In the genomic region with DNA sequence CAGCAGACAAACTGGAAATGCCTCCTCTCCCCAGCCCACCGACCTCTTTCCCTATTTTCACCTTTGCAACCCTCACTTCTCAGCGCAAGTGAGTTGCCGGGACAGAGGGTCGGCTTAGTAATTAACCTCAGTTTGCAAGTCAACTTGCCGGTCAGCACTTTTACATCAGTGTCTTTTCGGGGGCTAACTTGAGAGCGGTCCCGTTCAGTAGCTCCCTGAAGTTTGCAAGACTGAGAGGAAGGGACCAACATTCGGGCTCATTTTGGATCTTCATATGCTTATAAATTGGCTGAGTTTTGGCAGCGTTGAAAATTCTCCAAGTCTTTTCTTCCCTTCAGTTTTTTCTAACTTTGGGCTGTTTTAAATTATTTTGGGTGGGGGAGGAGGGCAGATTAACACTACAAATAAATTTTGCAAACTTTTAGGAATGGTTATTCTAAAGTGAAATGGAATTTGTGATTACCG, we compare ENCODE assay signal across 7 cellular contexts. TPM values are rescaled to one million over a fixed set of nuclear protein-coding genes. Genes with fewer than 3 reads are reported as not detected.
DNase-seq lines count a peak whose midpoint lies in the region; TF ChIP-seq lines count a peak whose summit lies in the region.

No MANE protein-coding gene starts in this region.

- H3K27me3 ChIP-seq in iPS-18a (ENCODE audit: control insufficient read depth, insufficient read depth, low read length) (no peaks in the 10 kb centered on the region), stomach (no peaks in the 10 kb centered on the region)

- CTCF ChIA-PET in activated CD4-positive, alpha-beta memory T cell treated with anti-CD3 and anti-CD28 coated beads, Interleukin-2, amount 10 ng/mL, durations not matched to agents 7 days and 5 days (lab: Charles Lee): interaction anchor here (1.5 to 3.2 kb wide), 3 partner anchors 10 to 388 kb away, joined by 3 to 21 read pairs (median 19); no protein-coding TSS in a partner anchor

- peak overlapping the region; percentile 71 for H3K4me3 ChIP-seq in HFF-Myc (replicated peaks; ENCODE audit: low read depth, low read length)
- H3K4me3 ChIP-seq in iPS-18a (ENCODE audit: low read length): peak overlapping the region; percentile 85
- H3K4me3 ChIP-seq in stomach: peak overlapping the region; percentile 81 to 94 (median 84)

- peak overlapping the region; percentile 66 for H3K9ac ChIP-seq in iPS-18a (ENCODE audit: low read length)

- intact Hi-C loops in stomach (cut with DNase I; ENCODE audit: low total_unique reads): no loop called here

- H3K9me3 Mint-ChIP-seq in activated CD4-positive, alpha-beta memory T cell treated with anti-CD3 and anti-CD28 coated beads, Interleukin-2, amount 10 ng/mL, durations not matched to agents 7 days and 5 days: no peaks in the 10 kb centered on the region

- no peak for TF ChIP-seq POLR2A in stomach (IDR thresholded peaks at IDR 0.05)

- H3K9me3 ChIP-seq in iPS-18a (ENCODE audit: control insufficient read depth, low read depth, low read length) (no peaks in the 10 kb centered on the region), stomach (no peaks in the 10 kb centered on the region)

- TF ChIP-seq CTCF in HFF-Myc (IDR thresholded peaks at IDR 0.05; ENCODE audit: low read depth, low read length, missing control alignments): no peak
- TF ChIP-seq CTCF in stomach (IDR thresholded peaks at IDR 0.05): no peak

- H3K27me3 Mint-ChIP-seq in activated CD4-positive, alpha-beta memory T cell treated with anti-CD3 and anti-CD28 coated beads, Interleukin-2, amount 10 ng/mL, durations not matched to agents 7 days and 5 days: peaks cover 3% of the 10 kb centered on the region

- peaks cover 6% of the 10 kb centered on the region for H3K36me3 Mint-ChIP-seq in activated CD4-positive, alpha-beta memory T cell treated with anti-CD3 and anti-CD28 coated beads, Interleukin-2, amount 10 ng/mL, durations not matched to agents 7 days and 5 days (ENCODE audit: low read depth)

- H3K4me1 Mint-ChIP-seq in activated CD4-positive, alpha-beta memory T cell treated with anti-CD3 and anti-CD28 coated beads, Interleukin-2, amount 10 ng/mL, durations not matched to agents 7 days and 5 days: peaks cover 24% of the 10 kb centered on the region

- no peak for DNase-seq in HFF-Myc (ENCODE audit: extremely low read depth, low read depth)
- no peak for DNase-seq in activated CD4-positive, alpha-beta memory T cell treated with anti-CD3 and anti-CD28 coated beads, Interleukin-2, amount 10 ng/mL, durations not matched to agents 7 days and 5 days
- no peak for DNase-seq in stomach
- no peak for DNase-seq in central memory CD4-positive, alpha-beta T cell
- no peak for DNase-seq in DMS79 (lab: John Stamatoyannopoulos, UW)
- DNase-seq in NCI-H1930 (lab: John Stamatoyannopoulos, UW): no peak

- H3K36me3 ChIP-seq in iPS-18a (ENCODE audit: control insufficient read depth, low read depth, low read length) (no peaks in the 10 kb centered on the region), stomach (peaks cover 4 to 13% (median 7%) of the 10 kb centered on the region in 4 donors)

- no peak overlapping the region for H3K27ac ChIP-seq in iPS-18a (ENCODE audit: low read length)
- H3K27ac ChIP-seq in stomach: peak overlapping the region; percentile 97 to 99 (median 99)

- TF ChIP-seq EP300 in stomach (IDR thresholded peaks at IDR 0.05): no peak

- peak overlapping the region; percentile 53 for H3K27ac Mint-ChIP-seq in activated CD4-positive, alpha-beta memory T cell treated with anti-CD3 and anti-CD28 coated beads, Interleukin-2, amount 10 ng/mL, durations not matched to agents 7 days and 5 days

- WGBS in stomach, 5 donors: 1 to 4% (median 3%) methylated on average over 11 of the region's 11 CpGs

- POLR2A ChIA-PET in activated CD4-positive, alpha-beta memory T cell treated with anti-CD3 and anti-CD28 coated beads, Interleukin-2, amount 10 ng/mL, durations not matched to agents 7 days and 5 days (lab: Charles Lee): interaction anchor here (0.6 to 2.1 kb wide), 6 partner anchors 8 to 493 kb away, joined by 3 to 10 read pairs (median 5); partner anchors contain the start of genes MBIP and RALGAPA1

- peak overlapping the region; percentile 76 for H3K4me3 Mint-ChIP-seq in activated CD4-positive, alpha-beta memory T cell treated with anti-CD3 and anti-CD28 coated beads, Interleukin-2, amount 10 ng/mL, durations not matched to agents 7 days and 5 days

- H3K4me1 ChIP-seq in iPS-18a (ENCODE audit: control insufficient read depth, low read depth, low read length) (peaks cover 6% of the 10 kb centered on the region), stomach (peaks cover 6 to 17% (median 10%) of the 10 kb centered on the region in 4 donors)

RNA-seq across cellular contexts. Expression of gene BRMS1L, which starts 0.8 kb away (rescaled TPM):
- total RNA-seq in activated CD4-positive, alpha-beta memory T cell treated with anti-CD3 and anti-CD28 coated beads, Interleukin-2, amount 10 ng/mL, durations not matched to agents 7 days and 5 days: 1 to 10 TPM; 3.2 to 4.3 TPM
- 1 to 10 TPM in 4 of 5 donors, not detected in 1; 1.4 to 9.7 (median 5.5) TPM for total RNA-seq in stomach
- 1 to 10 TPM; 4.4 to 7.8 (median 7.0) TPM for polyA plus RNA-seq in stomach

RNA-seq across cellular contexts. Expression of gene RALGAPA1, which starts 17.9 kb away (rescaled TPM):
- 10 to 100 TPM; 29.0 to 32.8 TPM for total RNA-seq in activated CD4-positive, alpha-beta memory T cell treated with anti-CD3 and anti-CD28 coated beads, Interleukin-2, amount 10 ng/mL, durations not matched to agents 7 days and 5 days
- 100 to 1,000 TPM; 113 to 482 (median 200) TPM for total RNA-seq in stomach
- 10 to 100 TPM in 2 of 3 donors, 1 to 10 TPM in 1; 6.0 to 16.8 (median 11.6) TPM for polyA plus RNA-seq in stomach
